Comparison of ENCODE assay signal across 8 cellular contexts in genomic region chr1:236156512-236157208, GRCh38. TPM values are rescaled to one million over a fixed set of nuclear protein-coding genes. Genes with fewer than 3 reads are reported as not detected.
A peak's percentile ranks its signal among the peaks of the same experiment; 100 is the strongest.
DNase-seq lines count a peak whose midpoint lies in the region; ATAC-seq lines count a peak whose summit lies in the region.

No MANE protein-coding gene starts in this region.

- H3K27me3 Mint-ChIP-seq in natural killer cell treated with Interleukin-12 subunit alpha and Interleukin-12 subunit beta and Interleukin-15 and Interleukin-18, amount 100 ng/mL, for 72 hours, result no peaks in the 10 kb centered on the region
- H3K27me3 Mint-ChIP-seq in activated naive CD4-positive, alpha-beta T cell treated with anti-CD3 and anti-CD28 coated beads, Interleukin-2, amount 10 ng/mL, durations not matched to agents 7 days and 5 days, result peaks cover 4% of the 10 kb centered on the region

- H3K36me3 Mint-ChIP-seq in natural killer cell treated with Interleukin-12 subunit alpha and Interleukin-12 subunit beta and Interleukin-15 and Interleukin-18, amount 100 ng/mL, for 72 hours, result peaks cover 10% of the 10 kb centered on the region
- peaks cover 4% of the 10 kb centered on the region for H3K36me3 Mint-ChIP-seq in activated naive CD4-positive, alpha-beta T cell treated with anti-CD3 and anti-CD28 coated beads, Interleukin-2, amount 10 ng/mL, durations not matched to agents 7 days and 5 days

- peak; percentile 69 for DNase-seq in Ammon's horn (ENCODE audit: low spot score)
- peak in 3 of 5 donors; percentile 16 to 53 (median 29) for DNase-seq in T-helper 1 cell
- DNase-seq in natural killer cell treated with Interleukin-12 subunit alpha and Interleukin-12 subunit beta and Interleukin-15 and Interleukin-18, amount 100 ng/mL, for 72 hours (ENCODE audit: low spot score), result no peak
- DNase-seq in activated naive CD4-positive, alpha-beta T cell treated with anti-CD3 and anti-CD28 coated beads, Interleukin-2, amount 10 ng/mL, durations not matched to agents 7 days and 5 days, result no peak
- DNase-seq in SKM-1 treated with dmso at 0.1 percent for 144 hours (lab: John Stamatoyannopoulos, UW; ENCODE audit: unreplicated experiment), result no peak
- no peak for DNase-seq in NCI-H2171 (lab: John Stamatoyannopoulos, UW)

- peak overlapping the region; percentile 41 to 53 for H3K27ac Mint-ChIP-seq in natural killer cell treated with Interleukin-12 subunit alpha and Interleukin-12 subunit beta and Interleukin-15 and Interleukin-18, amount 100 ng/mL, for 72 hours
- H3K27ac Mint-ChIP-seq in activated naive CD4-positive, alpha-beta T cell treated with anti-CD3 and anti-CD28 coated beads, Interleukin-2, amount 10 ng/mL, durations not matched to agents 7 days and 5 days, result no peak overlapping the region

- H3K4me3 Mint-ChIP-seq in natural killer cell treated with Interleukin-12 subunit alpha and Interleukin-12 subunit beta and Interleukin-15 and Interleukin-18, amount 100 ng/mL, for 72 hours, result peak overlapping the region; percentile 60
- H3K4me3 Mint-ChIP-seq in activated naive CD4-positive, alpha-beta T cell treated with anti-CD3 and anti-CD28 coated beads, Interleukin-2, amount 10 ng/mL, durations not matched to agents 7 days and 5 days, result no peak overlapping the region

- H3K9me3 Mint-ChIP-seq in natural killer cell treated with Interleukin-12 subunit alpha and Interleukin-12 subunit beta and Interleukin-15 and Interleukin-18, amount 100 ng/mL, for 72 hours, result peaks cover 5% of the 10 kb centered on the region
- H3K9me3 Mint-ChIP-seq in activated naive CD4-positive, alpha-beta T cell treated with anti-CD3 and anti-CD28 coated beads, Interleukin-2, amount 10 ng/mL, durations not matched to agents 7 days and 5 days, result peaks cover 15% of the 10 kb centered on the region

- peaks cover 56 to 57% of the 10 kb centered on the region in 2 donors for H3K4me1 Mint-ChIP-seq in natural killer cell treated with Interleukin-12 subunit alpha and Interleukin-12 subunit beta and Interleukin-15 and Interleukin-18, amount 100 ng/mL, for 72 hours (ENCODE audit: low read depth in 2 of 2)
- H3K4me1 Mint-ChIP-seq in activated naive CD4-positive, alpha-beta T cell treated with anti-CD3 and anti-CD28 coated beads, Interleukin-2, amount 10 ng/mL, durations not matched to agents 7 days and 5 days, result no peaks in the 10 kb centered on the region

- peak; percentile 83 for ATAC-seq in GM19043 (IDR thresholded peaks at IDR 0.05; ENCODE audit: low read depth, unreplicated experiment)
- peak; percentile 78 for ATAC-seq in HG03064 (IDR thresholded peaks at IDR 0.05; ENCODE audit: low read depth, unreplicated experiment)
- ATAC-seq in natural killer cell treated with Interleukin-12 subunit alpha and Interleukin-12 subunit beta and Interleukin-15 and Interleukin-18, amount 100 ng/mL, for 72 hours, result peak; percentile 78 to 85

- CTCF ChIA-PET in activated naive CD4-positive, alpha-beta T cell treated with anti-CD3 and anti-CD28 coated beads, Interleukin-2, amount 10 ng/mL, durations not matched to agents 7 days and 5 days (lab: Charles Lee), result no interaction called here

RNA-seq across cellular contexts. Expression of gene GPR137B, which starts 14.3 kb away (rescaled TPM):
- total RNA-seq in natural killer cell treated with Interleukin-12 subunit alpha and Interleukin-12 subunit beta and Interleukin-15 and Interleukin-18, amount 100 ng/mL, for 72 hours, result 10 to 100 TPM in 1 of 2 donors, 1 to 10 TPM in 1; 8.6 to 16.8 TPM

Comparison
In these comparisons a context has a peak if more than half of its experiments do, and no peak if none do; other contexts are left out.
1. DNase-seq: peak in Ammon's horn (single experiment) and T-helper 1 cell (3 of 5); none in natural killer cell treated with Interleukin-12 subunit alpha and Interleukin-12 subunit beta and Interleukin-15 and Interleukin-18, amount 100 ng/mL, for 72 hours (single experiment), activated naive CD4-positive, alpha-beta T cell treated with anti-CD3 and anti-CD28 coated beads, Interleukin-2, amount 10 ng/mL, durations not matched to agents 7 days and 5 days (single experiment), SKM-1 treated with dmso at 0.1 percent for 144 hours (single experiment) and NCI-H2171 (single experiment).
2. Peak in every context shown above with its lines, with median percentiles within 50 percentile points of each other: ATAC-seq.